In genomic region chr2:110054521-110055407, GRCh38 we compare ENCODE assay signal across 8 cellular contexts.
A peak's percentile ranks its signal among the peaks of the same experiment; 100 is the strongest.
DNase-seq lines count a peak whose midpoint lies in the region; ATAC-seq, FAIRE-seq and TF ChIP-seq lines count a peak whose summit lies in the region.
"Not testable (repeated sequence)": the region's sequence is repeated elsewhere in the genome, so short reads cannot be mapped to it uniquely, and the experiment has no call there.

No MANE protein-coding gene starts in this region.

- in situ Hi-C loops in astrocyte of the cerebellum (cut with HindIII; ENCODE audit: low sequenced_read_pairs) = not testable (repeated sequence)

- TF ChIP-seq CTCF in Caco-2 (IDR thresholded peaks at IDR 0.05; ENCODE audit: insufficient read depth in 1 of 2, low read depth in 1 of 2, low read length in 1 of 2, severe bottlenecking in 1 of 2, unreplicated experiment in 1 of 2); astrocyte of the cerebellum (IDR thresholded peaks at IDR 0.05; ENCODE audit: low read depth, low read length, missing control alignments); endothelial cell of umbilical vein (IDR thresholded peaks at IDR 0.05; ENCODE audit: extremely low read depth in 1 of 2, insufficient read depth in 1 of 2, low read depth in 1 of 2, low read length in 2 of 2); lower lobe of right lung (IDR thresholded peaks at IDR 0.05); pancreas (IDR thresholded peaks at IDR 0.05); thoracic aorta (IDR thresholded peaks at IDR 0.05): not testable (repeated sequence)

- POLR2A ChIA-PET in Caco-2 (lab: Charles Lee); endothelial cell of umbilical vein (lab: Charles Lee): not testable (repeated sequence)

- not testable (repeated sequence) for H3K27me3 Mint-ChIP-seq in Caco-2 (ENCODE audit: insufficient read depth, unreplicated experiment)

- H3K4me3 Mint-ChIP-seq in Caco-2 (ENCODE audit: unreplicated experiment) = peak overlapping the region; percentile 52

- H2AFZ ChIP-seq in endothelial cell of umbilical vein (ENCODE audit: low read depth, low read length) = peak overlapping the region; percentile 86

- H3K36me3 ChIP-seq in Caco-2 (ENCODE audit: control insufficient read depth, insufficient read depth, low read length); endothelial cell of umbilical vein (ENCODE audit: control insufficient read depth in 2 of 2, extremely low read depth in 1 of 2, insufficient read depth in 2 of 2, low read length in 2 of 2); lower lobe of right lung; pancreas; thoracic aorta: not testable (repeated sequence)

- H3K9me1 ChIP-seq in endothelial cell of umbilical vein (replicated peaks; ENCODE audit: control insufficient read depth, extremely low read depth, insufficient read depth, low read length) = not testable (repeated sequence)

- DNase-seq in Caco-2 (peak; percentile 73 to 90), LoVo (ENCODE audit: low spot score) (peak; percentile 23), astrocyte of the cerebellum (ENCODE audit: low read depth) (peak; percentile 19), endothelial cell of umbilical vein (ENCODE audit: low read depth, low spot score) (peak; percentile 39), left cardiac atrium (peak; percentile 59), lower lobe of right lung (peak; percentile 37), pancreas (peak in 4 of 6 donors; percentile 11 to 21 (median 13))
- not testable (repeated sequence) for DNase-seq in thoracic aorta (ENCODE audit: low spot score)

- not testable (repeated sequence) for H3K36me3 Mint-ChIP-seq in Caco-2 (ENCODE audit: insufficient read depth, unreplicated experiment)

- WGBS in pancreas, 2 donors = 57 to 62% methylated on average over 2 to 3 of the region's 11 CpGs

- FAIRE-seq in endothelial cell of umbilical vein (lab: Jason Lieb, UNC) = peak; percentile 97
- FAIRE-seq in pancreas (lab: Jason Lieb, UNC) = not testable (repeated sequence)

- H3K4me1 ChIP-seq in Caco-2; endothelial cell of umbilical vein (ENCODE audit: control insufficient read depth, extremely low read depth, insufficient read depth, low read length); lower lobe of right lung; pancreas; thoracic aorta (ENCODE audit: control insufficient read depth in 1 of 2, low read depth in 2 of 2): not testable (repeated sequence)

- TF ChIP-seq POLR2A in endothelial cell of umbilical vein (IDR thresholded peaks at IDR 0.05; ENCODE audit: low read depth, low read length) = not testable (repeated sequence)

- H3K79me2 ChIP-seq in endothelial cell of umbilical vein (ENCODE audit: control insufficient read depth, insufficient read depth, low read length) = not testable (repeated sequence)

- not testable (repeated sequence) for H3K9me3 Mint-ChIP-seq in Caco-2 (ENCODE audit: unreplicated experiment)

- not testable (repeated sequence) for BruUV-seq in Caco-2 (replicated peaks; lab: Mats Ljungman, UMichigan)
- BruUV-seq in endothelial cell of umbilical vein (replicated peaks; lab: Mats Ljungman, UMichigan) = TSS peak; percentile 86

- H3K9me3 ChIP-seq in Caco-2; endothelial cell of umbilical vein (replicated peaks; ENCODE audit: control insufficient read depth, insufficient read depth, low read length); lower lobe of right lung; pancreas; thoracic aorta: not testable (repeated sequence)

- CTCF ChIA-PET in Caco-2 (lab: Charles Lee); endothelial cell of umbilical vein (lab: Charles Lee): not testable (repeated sequence)

- not testable (repeated sequence) for H4K20me1 ChIP-seq in endothelial cell of umbilical vein (replicated peaks; ENCODE audit: control insufficient read depth, extremely low read depth, insufficient read depth, low read length)

- not testable (repeated sequence) for H3K4me1 Mint-ChIP-seq in Caco-2 (ENCODE audit: low read depth, unreplicated experiment)

- H3K9ac ChIP-seq in endothelial cell of umbilical vein (replicated peaks; ENCODE audit: extremely low read depth, insufficient read depth, low read length) = not testable (repeated sequence)

- intact Hi-C loops in Caco-2 (cut with micrococcal nuclease; ENCODE audit: unreplicated experiment); endothelial cell of umbilical vein (cut with micrococcal nuclease); left cardiac atrium (cut with DNase I); lower lobe of right lung (cut with DNase I); pancreas (cut with DNase I): not testable (repeated sequence)

- not testable (repeated sequence) for H3K4me2 ChIP-seq in endothelial cell of umbilical vein (ENCODE audit: insufficient read depth, low read length)

- peak; percentile 83 to 97 for ATAC-seq in left cardiac atrium
- peak; percentile 78 to 81 for ATAC-seq in lower lobe of right lung
- ATAC-seq in pancreas = peak; percentile 53 to 76 (median 70)
- peak; percentile 90 for ATAC-seq in thoracic aorta (ENCODE audit: insufficient number of reproducible peaks, low FRiP score, low read depth)

- dilution Hi-C loops in endothelial cell of umbilical vein (cut with MboI; ENCODE audit: extremely low pct_ligation_motif_present, low sequenced_read_pairs) = not testable (repeated sequence)

- H3K27ac Mint-ChIP-seq in Caco-2 (ENCODE audit: unreplicated experiment) = peak overlapping the region; percentile 87

- H3K27me3 ChIP-seq in Caco-2 (replicated peaks; ENCODE audit: control insufficient read depth, insufficient read depth, low read length); endothelial cell of umbilical vein (ENCODE audit: control insufficient read depth in 2 of 2, insufficient read depth in 2 of 2, low read length in 2 of 2); lower lobe of right lung (ENCODE audit: low read depth); pancreas; thoracic aorta (replicated peaks; ENCODE audit: insufficient read depth): not testable (repeated sequence)

- peak overlapping the region; percentile 61 for H3K27ac ChIP-seq in endothelial cell of umbilical vein (ENCODE audit: insufficient read depth, low read depth, low read length)
- not testable (repeated sequence) for H3K27ac ChIP-seq in lower lobe of right lung
- peak overlapping the region in 2 of 4 donors; percentile 61 to 62 for H3K27ac ChIP-seq in pancreas
- H3K27ac ChIP-seq in thoracic aorta = peak overlapping the region; percentile 70 to 77

- H3K4me3 ChIP-seq in Caco-2 (ENCODE audit: low read depth, low read length); astrocyte of the cerebellum (ENCODE audit: low read depth, low read length); endothelial cell of umbilical vein (replicated peaks in 1 of 3; ENCODE audit: insufficient read depth in 1 of 3, low read depth in 1 of 3, low read length in 3 of 3); lower lobe of right lung; pancreas; thoracic aorta: not testable (repeated sequence)
